ENCODE assay signal across 24 cellular contexts in genomic region chr5:146103594-146103993, GRCh38. TPM values are rescaled to one million over a fixed set of nuclear protein-coding genes. Genes with fewer than 3 reads are reported as not detected.
A peak's percentile ranks its signal among the peaks of the same experiment; 100 is the strongest.
DNase-seq lines count a peak whose midpoint lies in the region; ATAC-seq, FAIRE-seq and TF ChIP-seq lines count a peak whose summit lies in the region.
"Had no signal": no experiment of that assay in that cellular context is flagged by ENCODE, and none has a peak within 500 bp of the region (broad histone marks: within the 10 kb centered on the region; RNA-seq: fewer than 3 reads in every experiment).

No MANE protein-coding gene starts in this region.

- no peak for TF ChIP-seq POLR2A in IMR-90 (IDR thresholded peaks at IDR 0.05; ENCODE audit: low read depth, low read length)

- BruUV-seq in IMR-90 (replicated peaks; lab: Mats Ljungman, UMichigan) = no TSS peak

- H2BK20ac ChIP-seq in IMR-90 (ENCODE audit: low read depth, low read length) = no peak overlapping the region

- no peak overlapping the region for H3K18ac ChIP-seq in IMR-90 (ENCODE audit: low read depth, low read length)

- no peak for ATAC-seq in IMR-90 (ENCODE audit: low read depth)
- ATAC-seq in GM21723 (IDR thresholded peaks at IDR 0.05; ENCODE audit: unreplicated experiment) = no peak
- ATAC-seq in GM21381 (IDR thresholded peaks at IDR 0.05; ENCODE audit: unreplicated experiment) = no peak

- peaks cover 5% of the 10 kb centered on the region; the same call in 1 of the 2 replicates for H3K36me3 ChIP-seq in IMR-90 (ENCODE audit: control insufficient read depth, insufficient read depth, low read length)
- no peaks in the 10 kb centered on the region for H3K36me3 ChIP-seq in keratinocyte (ENCODE audit: control insufficient read depth in 2 of 2, extremely low read depth in 1 of 2, insufficient read depth in 2 of 2, low read length in 2 of 2)
- H3K36me3 ChIP-seq in tibial artery = peaks cover 0 to 8% (median 0%) of the 10 kb centered on the region in 3 donors

- no peak overlapping the region for H2AK5ac ChIP-seq in IMR-90 (ENCODE audit: low read depth, low read length)

- intact Hi-C loops in IMR-90 (cut with micrococcal nuclease) (no loop called here), tibial artery (cut with DNase I; ENCODE audit: low total_unique reads) (no loop called here), posterior cingulate gyrus (cut with DNase I) (no loop called here)

- H2AK9ac ChIP-seq in IMR-90 (replicated peaks; ENCODE audit: low read depth, low read length, poor library complexity) = no peak overlapping the region

- no peaks in the 10 kb centered on the region for H4K20me1 ChIP-seq in IMR-90 (ENCODE audit: insufficient read depth, low read length)
- no peaks in the 10 kb centered on the region for H4K20me1 ChIP-seq in keratinocyte (ENCODE audit: control insufficient read depth, extremely low read depth, insufficient read depth, low read length)

- H4K8ac ChIP-seq in IMR-90 (ENCODE audit: low read depth in 2 of 2, low read length in 2 of 2) = no peak overlapping the region

- H2BK120ac ChIP-seq in IMR-90 (ENCODE audit: low read depth, low read length) = no peak overlapping the region

- H3K9me3 ChIP-seq in IMR-90 (ENCODE audit: control insufficient read depth, insufficient read depth, low read length) (no peaks in the 10 kb centered on the region), keratinocyte (ENCODE audit: control insufficient read depth, low read depth, low read length) (no peaks in the 10 kb centered on the region), tibial artery (no peaks in the 10 kb centered on the region)
- H3K9me3 ChIP-seq: sigmoid colon had no signal

- WGBS in IMR-90 (ENCODE audit: extremely low coverage in 2 of 2, insufficient read length in 1 of 2), 2 experiments = no CpG with 5 or more reads among the region's 1 CpG

- POLR2A ChIA-PET in IMR-90 (lab: Charles Lee; ENCODE audit: unreplicated experiment) (no interaction called here), RWPE1 (lab: Yijun Ruan, JAX; ENCODE audit: low non-redundant PET) (no interaction called here)

- no peak overlapping the region for H3K4me2 ChIP-seq in IMR-90 (ENCODE audit: low read depth, low read length)
- H3K4me2 ChIP-seq in keratinocyte (ENCODE audit: control insufficient read depth, extremely low read depth, insufficient read depth, low read depth, low read length) = no peak overlapping the region
- H3K4me2 ChIP-seq: KMS-11 had no signal

- FAIRE-seq in keratinocyte (lab: Jason Lieb, UNC) = peak; percentile 88

- H3K79me1 ChIP-seq in IMR-90 (ENCODE audit: low read depth in 1 of 2, low read length in 2 of 2) = no peaks in the 10 kb centered on the region

- H3K4me3 ChIP-seq in IMR-90 (ENCODE audit: insufficient read depth, low read depth, low read length) = no peak overlapping the region
- H3K4me3 ChIP-seq in keratinocyte (ENCODE audit: control insufficient read depth in 2 of 3, extremely low read depth in 1 of 3, insufficient read depth in 2 of 3, low read depth in 1 of 3, low read length in 3 of 3) = no peak overlapping the region
- H3K4me3 ChIP-seq in tibial artery = no peak overlapping the region
- H3K4me3 ChIP-seq: sigmoid colon had no signal

- no peak overlapping the region for H3K56ac ChIP-seq in IMR-90 (ENCODE audit: extremely low read depth, insufficient read depth, low read length)

- no peak overlapping the region for H3K14ac ChIP-seq in IMR-90 (replicated peaks; ENCODE audit: low read depth, low read length)

- H3K27ac ChIP-seq in IMR-90 (ENCODE audit: insufficient read depth, low read length) (no peak overlapping the region), RWPE1 (no peak overlapping the region), keratinocyte (ENCODE audit: control insufficient read depth, insufficient read depth, low read length) (no peak overlapping the region), tibial artery (no peak overlapping the region)
- H3K27ac ChIP-seq: KMS-11, sigmoid colon, VCaP had no signal

- DNase-seq in IMR-90 (no peak), RWPE1 (ENCODE audit: low spot score) (peak; percentile 23), fibroblast of peridontal ligament (ENCODE audit: extremely low read depth) (peak; percentile 31), keratinocyte (ENCODE audit: low read depth, low spot score) (no peak), tibial artery (no peak), posterior cingulate gyrus (no peak)
- DNase-seq: activated CD4-positive, alpha-beta T cell treated with anti-CD3 and anti-CD28 coated beads, Interleukin-2, amount 50 U/mL, for 4 hours; activated naive CD4-positive, alpha-beta T cell treated with Interleukin-2 at 50 U/mL for 16 hours; activated T-cell treated with anti-CD3 and anti-CD28 coated beads for 4 hours; CD4-positive, alpha-beta memory T cell; cortex of kidney; H9; NCI-H1105; NCI-H2081; NCI-H446 treated with DMSO at 0.1 percent for 48 hours; nucleus accumbens; SHP77 treated with DMSO at 0.1 percent for 48 hours; sigmoid colon; stimulated activated naive CD4-positive, alpha-beta T cell had no signal

- H3K9me1 ChIP-seq in IMR-90 (ENCODE audit: insufficient read depth, low read length) (no peaks in the 10 kb centered on the region), keratinocyte (ENCODE audit: control insufficient read depth, extremely low read depth, insufficient read depth, low read length) (no peaks in the 10 kb centered on the region)

- no peak overlapping the region for H2AFZ ChIP-seq in IMR-90 (replicated peaks; ENCODE audit: low read length, poor library complexity)
- H2AFZ ChIP-seq in keratinocyte (ENCODE audit: control insufficient read depth, low read length) = peak overlapping the region; percentile 43

- dilution Hi-C loops in IMR-90 (cut with HindIII; ENCODE audit: low sequenced_read_pairs, unreplicated experiment) (no loop called here), keratinocyte (cut with MboI; ENCODE audit: extremely low pct_ligation_motif_present, low sequenced_read_pairs) (no loop called here)

- no peak overlapping the region for H4K5ac ChIP-seq in IMR-90 (ENCODE audit: low read depth, low read length)

- TF ChIP-seq RAD21 in IMR-90 (IDR thresholded peaks at IDR 0.05; ENCODE audit: low read length) = no peak

- H3K9ac ChIP-seq in IMR-90 (ENCODE audit: low read depth, low read length) = no peak overlapping the region
- H3K9ac ChIP-seq in keratinocyte (ENCODE audit: control insufficient read depth, extremely low read depth, insufficient read depth, low read length) = no peak overlapping the region
- H3K9ac ChIP-seq: KMS-11 had no signal

- H3K23ac ChIP-seq in IMR-90 (ENCODE audit: low read depth, low read length) = no peak overlapping the region

- no peaks in the 10 kb centered on the region; the same call in 1 of the 2 replicates for H3K27me3 ChIP-seq in IMR-90 (ENCODE audit: control insufficient read depth, insufficient read depth, low read length)
- H3K27me3 ChIP-seq in keratinocyte (ENCODE audit: control insufficient read depth, extremely low read depth, insufficient read depth, low read length) = no peaks in the 10 kb centered on the region
- H3K27me3 ChIP-seq in tibial artery = no peaks in the 10 kb centered on the region
- H3K27me3 ChIP-seq: sigmoid colon had no signal

- in situ Hi-C loops in IMR-90 (cut with MboI; ENCODE audit: low sequenced_read_pairs) = no loop called here

- TF ChIP-seq CTCF in IMR-90 (conservative IDR thresholded peaks at IDR 0.05; ENCODE audit: low read depth, low read length) = no peak
- no peak for TF ChIP-seq CTCF in RWPE1 (conservative IDR thresholded peaks at IDR 0.05; ENCODE audit: low read depth)
- TF ChIP-seq CTCF in keratinocyte (optimal IDR thresholded peaks at IDR 0.05 in 1 of 3, IDR thresholded peaks at IDR 0.05 in 1 of 3, conservative IDR thresholded peaks at IDR 0.05 in 1 of 3; ENCODE audit: extremely low read depth in 1 of 3, insufficient read depth in 2 of 3, low read length in 3 of 3) = no peak
- no peak for TF ChIP-seq CTCF in tibial artery (IDR thresholded peaks at IDR 0.05)

- no peaks in the 10 kb centered on the region for H3K79me2 ChIP-seq in keratinocyte (ENCODE audit: control insufficient read depth, insufficient read depth, low read length)

- H2BK15ac ChIP-seq in IMR-90 (ENCODE audit: low read depth, low read length) = no peak overlapping the region

- H3K4me1 ChIP-seq in IMR-90 (ENCODE audit: control insufficient read depth, insufficient read depth, low read length) (no peaks in the 10 kb centered on the region), keratinocyte (ENCODE audit: control insufficient read depth, extremely low read depth, insufficient read depth, low read length) (peaks cover 9% of the 10 kb centered on the region), tibial artery (no peaks in the 10 kb centered on the region)
- H3K4me1 ChIP-seq: sigmoid colon had no signal

- no peak overlapping the region for H4K91ac ChIP-seq in IMR-90 (ENCODE audit: insufficient read depth, low read depth, low read length)

- CTCF ChIA-PET in IMR-90 (lab: Yijun Ruan, JAX) = no interaction called here
- CTCF ChIA-PET in RWPE1 (lab: Yijun Ruan, JAX) = interaction anchor here (1.0 kb wide), 1 partner anchor 9 kb away, joined by 3 read pairs; no protein-coding TSS in a partner anchor

- no peak overlapping the region for H2BK5ac ChIP-seq in IMR-90 (ENCODE audit: low read depth, low read length, poor library complexity, severe bottlenecking)

- no peak overlapping the region for H3K4ac ChIP-seq in IMR-90 (ENCODE audit: low read depth, low read length)

TF ChIP-seq in IMR-90, 13 proteins besides CTCF, POLR2A, EP300 and RAD21:
- peak; percentile 79 for TF ChIP-seq CEBPB (IDR thresholded peaks at IDR 0.05; ENCODE audit: low read depth, low read length)
- no peak for TF ChIP-seq RFX5 (IDR thresholded peaks at IDR 0.05; ENCODE audit: low read depth, low read length)

RNA-seq across cellular contexts. Expression of gene PLAC8L1, which starts 1.8 kb away (rescaled TPM):
- total RNA-seq in IMR-90 (2012; rRNA removed) = not detected in 2 replicates
- polyA plus RNA-seq in IMR-90 (2012; rRNA removed) (0.27 TPM in 1 of 2 replicates, not detected in the other), keratinocyte (0.63 to 0.69 TPM in 2 of 3 replicates, not detected in the other)
- not detected in 2 replicates for polyA plus RNA-seq in IMR-90 (2012; cell fraction: cytosol; rRNA removed)
- polyA plus RNA-seq in IMR-90 (2012; cell fraction: nucleus; rRNA removed; ENCODE audit: low replicate concordance) = 0.48 and 1.4 TPM in 2 replicates
- 0.59 TPM for polyA plus RNA-seq in keratinocyte (2011; ENCODE audit: low read depth)
- not detected in 2 replicates for polyA plus RNA-seq in keratinocyte (2011; cell fraction: cytosol; rRNA removed)
- 3.9 and 4.3 TPM in 2 replicates for polyA plus RNA-seq in keratinocyte (2011; cell fraction: nucleus; rRNA removed)
- 0.21 and 1.0 TPM in 2 replicates for polyA plus RNA-seq in keratinocyte (2012; ENCODE audit: low replicate concordance)
- polyA minus RNA-seq in keratinocyte = not detected in 3 replicates
- polyA minus RNA-seq in keratinocyte (2011; cell fraction: cytosol; rRNA and poly(A)+ RNA removed) = not detected
- 0.84 TPM in 1 of 2 replicates, not detected in the other for polyA minus RNA-seq in keratinocyte (2011; cell fraction: nucleus; rRNA and poly(A)+ RNA removed)
- total RNA-seq: liver had no signal
- polyA plus RNA-seq: CD4-positive, alpha-beta memory T cell had no signal

Comparison
In these comparisons a context has a peak if more than half of its experiments do, and no peak if none do; other contexts are left out.
1. DNase-seq: peak in RWPE1 (single experiment) and fibroblast of peridontal ligament (single experiment); none in IMR-90 (single experiment), keratinocyte (single experiment), tibial artery (0 of 2) and posterior cingulate gyrus (0 of 10).